Comparison of ENCODE assay signal across 6 cellular contexts in the genomic region with DNA sequence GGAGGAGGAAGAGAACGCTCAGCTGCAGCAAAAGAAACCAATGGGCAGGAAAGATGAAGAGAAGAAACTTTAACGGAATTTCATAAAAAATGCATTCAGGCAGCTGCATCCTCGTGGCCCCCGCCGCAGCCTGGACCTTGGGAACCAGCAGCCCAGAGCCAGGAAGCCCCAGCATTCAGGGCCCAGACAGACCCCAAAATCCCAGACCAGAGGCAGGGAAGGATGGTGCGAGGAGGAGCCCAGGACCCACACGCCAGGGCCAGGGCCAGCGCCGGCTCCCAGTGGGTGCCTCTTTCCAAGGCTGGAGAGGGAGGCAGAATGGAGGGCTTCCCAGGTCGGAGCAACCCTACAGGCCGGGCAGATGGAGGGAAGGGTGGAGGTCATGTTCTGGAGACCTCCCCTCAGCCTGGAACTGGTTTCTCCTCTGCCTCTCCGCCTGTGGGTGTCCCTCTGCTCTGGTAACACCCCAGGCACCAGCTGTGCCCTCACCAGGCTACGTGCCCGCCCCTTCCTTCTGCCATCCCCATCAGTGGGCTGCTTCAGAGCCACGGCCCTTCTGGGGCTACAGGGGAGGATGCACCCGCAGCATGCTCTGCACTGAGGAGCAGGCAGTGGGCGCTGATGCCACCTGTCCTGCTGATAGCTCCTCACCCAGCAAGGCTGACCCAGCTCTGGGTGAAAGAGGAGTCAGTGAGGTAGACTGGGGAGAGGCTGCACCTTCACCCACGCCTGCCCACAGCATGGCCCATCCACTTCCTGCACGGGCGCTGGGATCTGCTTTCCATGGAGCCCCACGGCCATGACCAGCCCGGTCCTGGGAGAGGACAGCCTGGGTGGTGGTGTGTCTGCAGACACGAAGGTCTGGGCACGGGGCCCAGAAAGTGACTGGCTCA. TPM values are rescaled to one million over a fixed set of nuclear protein-coding genes. Genes with fewer than 3 reads are reported as not detected.
DNase-seq lines count a peak whose midpoint lies in the region; TF ChIP-seq lines count a peak whose summit lies in the region.

No MANE protein-coding gene starts in this region.

- H3K9me3 ChIP-seq in mammary epithelial cell (replicated peaks; ENCODE audit: insufficient read depth, low read length) (no peaks in the 10 kb centered on the region), neuronal stem cell (replicated peaks in 1 of 2; ENCODE audit: control insufficient read depth in 2 of 2, insufficient read depth in 1 of 2, low read depth in 1 of 2, low read length in 2 of 2) (no peaks in the 10 kb centered on the region)

- H4K20me1 ChIP-seq in mammary epithelial cell (ENCODE audit: insufficient read depth, low read length), result no peaks in the 10 kb centered on the region

- dilution Hi-C loops in mammary epithelial cell (cut with HindIII; ENCODE audit: low sequenced_read_pairs), result no loop called here

- CTCF ChIA-PET in mammary epithelial cell (lab: Charles Lee; ENCODE audit: low non-redundant PET), result interaction anchor here (0.6 to 2.5 kb wide), 3 partner anchors 10 to 170 kb away, joined by 5 to 20 read pairs (median 6); a partner anchor contains a TSS

- peak overlapping the region; percentile 8 for H3K18ac ChIP-seq in neuronal stem cell (ENCODE audit: low read length)

- H2BK120ac ChIP-seq in neuronal stem cell (ENCODE audit: low read depth, low read length), result no peak overlapping the region

- H3K79me2 ChIP-seq in mammary epithelial cell (ENCODE audit: insufficient read depth, low read length), result peaks cover 7% of the 10 kb centered on the region

- intact Hi-C loops in mammary epithelial cell (cut with micrococcal nuclease), result loop anchor here (2.0 to 5.0 kb wide), 3 partner anchors 50 to 245 kb away; a partner anchor contains a TSS

- H3K4me3 ChIP-seq in mammary epithelial cell (replicated peaks in 1 of 3; ENCODE audit: insufficient read depth in 1 of 3, low read depth in 2 of 3, low read length in 3 of 3) (peak overlapping the region; percentile 59 to 76 (median 70)), neuronal stem cell (ENCODE audit: low read length in 2 of 2) (peak overlapping the region; percentile 95)

- H3K4me1 ChIP-seq in mammary epithelial cell (ENCODE audit: insufficient read depth, low read length) (peaks cover 20% of the 10 kb centered on the region), neuronal stem cell (ENCODE audit: control insufficient read depth in 2 of 2, insufficient read depth in 1 of 2, low read depth in 1 of 2, low read length in 2 of 2) (peaks cover 3 to 4% of the 10 kb centered on the region in 2 donors)

- in situ Hi-C loops in mammary epithelial cell (cut with MboI; ENCODE audit: low sequenced_read_pairs in 2 of 2), result no loop called here

- peak; percentile 10 for DNase-seq in activated naive CD4-positive, alpha-beta T cell treated with Interleukin-2 at 50 U/mL for 16 hours
- no peak for DNase-seq in activated naive CD4-positive, alpha-beta T cell treated with anti-CD3 and anti-CD28 coated beads, Interleukin-2, amount 50 U/mL, for 16 hours
- DNase-seq in mammary epithelial cell (no peak), neuronal stem cell (ENCODE audit: low spot score) (no peak), T-helper 9 cell (no peak), KG1 (lab: John Stamatoyannopoulos, UW) (no peak)

- no peak overlapping the region for H4K91ac ChIP-seq in neuronal stem cell (ENCODE audit: low read depth, low read length, poor library complexity)

- H2BK5ac ChIP-seq in neuronal stem cell (ENCODE audit: low read length), result no peak overlapping the region

- no peak overlapping the region for H3K14ac ChIP-seq in neuronal stem cell (ENCODE audit: low read length)

- H3K4ac ChIP-seq in neuronal stem cell (ENCODE audit: low read length), result no peak overlapping the region

- H3K9ac ChIP-seq in mammary epithelial cell (ENCODE audit: insufficient read depth, low read length) (peak overlapping the region; percentile 30), neuronal stem cell (ENCODE audit: low read depth, low read length, poor library complexity) (peak overlapping the region; percentile 82)

- H3K36me3 ChIP-seq in mammary epithelial cell (ENCODE audit: insufficient read depth, low read length) (peaks cover 2% of the 10 kb centered on the region), neuronal stem cell (replicated peaks in 1 of 2; ENCODE audit: control insufficient read depth in 2 of 2, insufficient read depth in 2 of 2, low read length in 2 of 2) (peaks cover 12 to 28% of the 10 kb centered on the region in 2 donors)

- H3K27me3 ChIP-seq in mammary epithelial cell (ENCODE audit: insufficient read depth, low read length), result no peaks in the 10 kb centered on the region
- no peaks in the 10 kb centered on the region for H3K27me3 ChIP-seq in neuronal stem cell (ENCODE audit: control insufficient read depth in 3 of 3, insufficient read depth in 3 of 3, low read depth in 1 of 3, low read length in 3 of 3)

- H2BK15ac ChIP-seq in neuronal stem cell (ENCODE audit: low read length), result no peak overlapping the region

- peak overlapping the region; percentile 90 for H2AK5ac ChIP-seq in neuronal stem cell (ENCODE audit: low read depth, low read length)

- 64% methylated on average over 22 of the region's 24 CpGs for WGBS in mammary epithelial cell (ENCODE audit: low coverage, missing lambda C conversion rate)
- WGBS in neuronal stem cell (ENCODE audit: extremely low coverage in 2 of 2, insufficient read length in 2 of 2, insufficient replicate concordance in 1 of 2), 2 donors, result no CpG with 5 or more reads among the region's 24 CpGs

- H2AFZ ChIP-seq in mammary epithelial cell (ENCODE audit: low read depth, low read length) (peak overlapping the region; percentile 97), neuronal stem cell (ENCODE audit: low read length) (peak overlapping the region; percentile 99)

- peaks cover 4% of the 10 kb centered on the region for H3K79me1 ChIP-seq in neuronal stem cell (ENCODE audit: low read depth, low read length)

- no TSS peak for BruUV-seq in mammary epithelial cell (replicated peaks; lab: Mats Ljungman, UMichigan)

- H3K27ac ChIP-seq in mammary epithelial cell (ENCODE audit: insufficient read depth, low read depth, low read length), result no peak overlapping the region
- no peak overlapping the region for H3K27ac ChIP-seq in neuronal stem cell (replicated peaks; ENCODE audit: low read length)

- H2BK12ac ChIP-seq in neuronal stem cell (ENCODE audit: low read length), result no peak overlapping the region

- H3K23ac ChIP-seq in neuronal stem cell (ENCODE audit: low read depth, low read length, poor library complexity), result peak overlapping the region; percentile 60

- H3K4me2 ChIP-seq in mammary epithelial cell (ENCODE audit: insufficient read depth, low read depth, low read length) (peak overlapping the region; percentile 96), neuronal stem cell (ENCODE audit: insufficient read depth, low read length, poor library complexity, severe bottlenecking) (peak overlapping the region; percentile 95)

- no peak overlapping the region for H4K8ac ChIP-seq in neuronal stem cell (ENCODE audit: low read depth, low read length)

- TF ChIP-seq CTCF in mammary epithelial cell (conservative IDR thresholded peaks at IDR 0.05 in 1 of 2, IDR thresholded peaks at IDR 0.05 in 1 of 2; ENCODE audit: extremely low read depth in 1 of 2, insufficient read depth in 1 of 2, low read depth in 1 of 2, low read length in 2 of 2), result no peak

RNA-seq across cellular contexts. Expression of a gene that starts 1.2 kb away (rescaled TPM):
- total RNA-seq in mammary epithelial cell, result 10 to 100 TPM in 1 of 2 donors, 1 to 10 TPM in 1; 9.7 to 14.6 TPM
- polyA plus RNA-seq in mammary epithelial cell, result 21.0 TPM
- 10.6 TPM for polyA minus RNA-seq in mammary epithelial cell
- polyA plus RNA-seq in neuronal stem cell (2013, experiment 1 of 2), result 31.0 TPM
- 31.4 TPM for polyA plus RNA-seq in neuronal stem cell (2013, experiment 2 of 2)

RNA-seq across cellular contexts. Expression of a gene that starts 10.5 kb away (rescaled TPM):
- 10 to 100 TPM; 36.0 to 55.5 TPM for total RNA-seq in mammary epithelial cell
- polyA plus RNA-seq in mammary epithelial cell, result 77.7 TPM
- 122 TPM for polyA minus RNA-seq in mammary epithelial cell
- polyA plus RNA-seq in neuronal stem cell (2013, experiment 1 of 2), result 45.9 TPM
- 45.2 TPM for polyA plus RNA-seq in neuronal stem cell (2013, experiment 2 of 2)

RNA-seq across cellular contexts. Expression of a gene that starts 10.8 kb away (rescaled TPM):
- total RNA-seq in mammary epithelial cell, result 10 to 100 TPM in 1 of 2 donors, 1 to 10 TPM in 1; 9.7 to 30.9 TPM
- 20.2 TPM for polyA plus RNA-seq in mammary epithelial cell
- polyA minus RNA-seq in mammary epithelial cell, result 21.6 TPM
- polyA plus RNA-seq in neuronal stem cell (2013, experiment 1 of 2), result 32.9 TPM
- polyA plus RNA-seq in neuronal stem cell (2013, experiment 2 of 2), result 31.7 TPM

RNA-seq across cellular contexts. Expression of a gene that starts 17.0 kb away (rescaled TPM):
- total RNA-seq in mammary epithelial cell, result 10 to 100 TPM in 1 of 2 donors, 1 to 10 TPM in 1; 4.5 to 12.1 TPM
- 14.8 TPM for polyA plus RNA-seq in mammary epithelial cell
- 30.3 TPM for polyA minus RNA-seq in mammary epithelial cell
- polyA plus RNA-seq in neuronal stem cell (2013, experiment 1 of 2), result 9.2 TPM
- 9.1 TPM for polyA plus RNA-seq in neuronal stem cell (2013, experiment 2 of 2)
